Comparison of ENCODE assay signal across 25 cellular contexts in the genomic region with DNA sequence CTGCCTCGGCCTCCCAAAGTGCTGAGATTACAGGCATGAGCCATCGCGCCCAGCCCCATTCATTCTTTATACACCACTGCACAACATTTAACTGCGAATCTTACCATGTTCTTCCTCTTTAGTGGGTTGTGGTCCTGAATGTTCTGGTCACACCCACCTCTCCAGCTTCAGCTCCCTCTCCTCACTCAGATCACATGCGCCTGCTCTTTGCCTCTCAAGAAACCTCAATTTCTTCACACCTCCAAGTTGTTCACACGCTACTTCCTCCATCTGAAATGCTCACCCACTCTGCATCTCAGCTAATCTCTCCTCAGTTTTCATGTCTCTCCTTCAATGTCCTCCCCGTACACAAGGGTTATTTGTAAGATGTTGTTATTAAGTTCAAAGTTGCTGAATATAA. TPM values are rescaled to one million over a fixed set of nuclear protein-coding genes. Genes with fewer than 3 reads are reported as not detected.
"Had no signal": no experiment of that assay in that cellular context is flagged by ENCODE, and none has a peak within 500 bp of the region (broad histone marks: within the 10 kb centered on the region; RNA-seq: fewer than 3 reads in every experiment).

No MANE protein-coding gene starts in this region.

- H3K4me3 ChIP-seq: esophagus squamous epithelium, heart right ventricle, left lung, mucosa of descending colon, pancreas, right lobe of liver, thoracic aorta, transverse colon, vagina had no signal

- H3K27ac ChIP-seq: esophagus squamous epithelium, heart right ventricle, left lung, neutrophil, pancreas, right lobe of liver, thoracic aorta, transverse colon, vagina had no signal

- H3K27me3 ChIP-seq: pancreas, right lobe of liver, vagina had no signal

- H3K36me3 ChIP-seq: esophagus squamous epithelium, heart right ventricle, left lung, neutrophil, pancreas, right lobe of liver, thoracic aorta, transverse colon, vagina had no signal

- H3K4me1 ChIP-seq: pancreas had no signal

- H3K9me3 ChIP-seq: esophagus squamous epithelium, heart right ventricle, left lung, mucosa of descending colon, neutrophil, pancreas, right lobe of liver, thoracic aorta, transverse colon, vagina had no signal

- ATAC-seq: effector memory CD8-positive, alpha-beta T cell; heart right ventricle; left cardiac atrium; left lung; mucosa of descending colon; natural killer cell treated with Interleukin-12 subunit alpha and Interleukin-12 subunit beta and Interleukin-15 and Interleukin-18, amount 100 ng/mL, for 72 hours; pancreas; right lobe of liver; stimulated activated naive B cell treated with anti-CD40 and anti-IgM and Interleukin-4, amounts not matched to agents 10 μg/mL and 1 μg/mL and 100 μg/mL, for 72 hours had no signal

- DNase-seq: effector memory CD8-positive, alpha-beta T cell; erythroblast; esophagus squamous epithelium; foreskin melanocyte; glutamatergic neuron; heart right ventricle; hippocampal formation; left cardiac atrium; left lung; mesenchymal stem cell; mucosa of descending colon; naive B cell; pancreas; right lobe of liver; small intestine; stimulated activated CD4-positive, alpha-beta T cell treated with anti-CD3 and anti-CD28 coated beads, Interleukin-15, amount 100 ng/mL, for 24 hours; stimulated activated CD4-positive, alpha-beta T cell treated with anti-CD3 and anti-CD28 coated beads, Interleukin-2, amount 100 ng/mL, for 48 hours; stimulated activated naive B cell treated with anti-CD40 and anti-IgM and Interleukin-4, amounts not matched to agents 10 μg/mL and 1 μg/mL and 100 μg/mL, for 72 hours; transverse colon had no signal

RNA-seq across cellular contexts. Expression of a gene that starts 2.4 kb away (rescaled TPM):
- total RNA-seq: lung microvascular endothelial cell; natural killer cell treated with Interleukin-12 subunit alpha and Interleukin-12 subunit beta and Interleukin-15 and Interleukin-18, amount 100 ng/mL, for 72 hours; neural crest cell; vagina had no signal
